ENCODE assay signal across 1 cellular context in the genomic region with DNA sequence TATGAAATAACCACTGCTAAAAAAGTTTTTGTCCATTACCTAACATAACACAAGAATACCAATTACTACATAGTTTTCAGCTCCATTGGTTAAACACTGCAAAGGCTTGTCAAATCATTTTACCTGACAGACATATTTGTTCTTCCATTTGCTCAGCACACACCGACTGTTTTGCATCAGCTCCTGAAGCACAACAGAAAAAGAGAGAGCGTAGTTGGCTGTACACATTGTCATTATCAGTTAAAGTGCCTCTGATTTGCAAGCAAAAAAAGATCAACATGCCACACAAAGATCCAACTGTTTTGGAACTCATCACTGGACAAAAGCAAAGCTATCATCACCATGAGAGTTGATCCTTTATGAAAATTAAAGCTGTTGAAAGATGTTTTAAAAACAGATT.
TF ChIP-seq lines count a peak whose summit lies in the region.

No MANE protein-coding gene starts in this region.

TF ChIP-seq in H1, 55 proteins besides CTCF, POLR2A, EP300 and RAD21:
- TF ChIP-seq EGR1 (IDR thresholded peaks at IDR 0.05; ENCODE audit: borderline replicate concordance, low read depth, low read length) (no peak), HDAC6 (IDR thresholded peaks at IDR 0.05; ENCODE audit: low read depth, low read length) (no peak), NRF1 (IDR thresholded peaks at IDR 0.05; ENCODE audit: low read depth, low read length) (no peak), KDM5A (IDR thresholded peaks at IDR 0.05; ENCODE audit: low read length) (no peak), GABPA (IDR thresholded peaks at IDR 0.05; ENCODE audit: borderline replicate concordance, insufficient read depth, low read length) (no peak), TEAD4 (IDR thresholded peaks at IDR 0.05; ENCODE audit: low read depth, low read length) (no peak), GTF2F1 (IDR thresholded peaks at IDR 0.05; ENCODE audit: borderline replicate concordance, low read depth, low read length) (no peak), CEBPB (IDR thresholded peaks at IDR 0.05; ENCODE audit: low read depth, low read length) (no peak), YY1 (IDR thresholded peaks at IDR 0.05; ENCODE audit: low read depth, low read length) (no peak), TAF1 (IDR thresholded peaks at IDR 0.05; ENCODE audit: low read depth, low read length) (no peak), TBP (IDR thresholded peaks at IDR 0.05; ENCODE audit: low read depth, low read length) (no peak), TAF7 (optimal IDR thresholded peaks at IDR 0.05; ENCODE audit: borderline replicate concordance, low read depth, low read length) (no peak), CHD1 (IDR thresholded peaks at IDR 0.05; ENCODE audit: low read depth, low read length) (no peak), RNF2 (IDR thresholded peaks at IDR 0.05; ENCODE audit: borderline replicate concordance, low read depth, low read length, missing control alignments, poor library complexity, severe bottlenecking) (no peak)
- TF ChIP-seq, protein P1, sequence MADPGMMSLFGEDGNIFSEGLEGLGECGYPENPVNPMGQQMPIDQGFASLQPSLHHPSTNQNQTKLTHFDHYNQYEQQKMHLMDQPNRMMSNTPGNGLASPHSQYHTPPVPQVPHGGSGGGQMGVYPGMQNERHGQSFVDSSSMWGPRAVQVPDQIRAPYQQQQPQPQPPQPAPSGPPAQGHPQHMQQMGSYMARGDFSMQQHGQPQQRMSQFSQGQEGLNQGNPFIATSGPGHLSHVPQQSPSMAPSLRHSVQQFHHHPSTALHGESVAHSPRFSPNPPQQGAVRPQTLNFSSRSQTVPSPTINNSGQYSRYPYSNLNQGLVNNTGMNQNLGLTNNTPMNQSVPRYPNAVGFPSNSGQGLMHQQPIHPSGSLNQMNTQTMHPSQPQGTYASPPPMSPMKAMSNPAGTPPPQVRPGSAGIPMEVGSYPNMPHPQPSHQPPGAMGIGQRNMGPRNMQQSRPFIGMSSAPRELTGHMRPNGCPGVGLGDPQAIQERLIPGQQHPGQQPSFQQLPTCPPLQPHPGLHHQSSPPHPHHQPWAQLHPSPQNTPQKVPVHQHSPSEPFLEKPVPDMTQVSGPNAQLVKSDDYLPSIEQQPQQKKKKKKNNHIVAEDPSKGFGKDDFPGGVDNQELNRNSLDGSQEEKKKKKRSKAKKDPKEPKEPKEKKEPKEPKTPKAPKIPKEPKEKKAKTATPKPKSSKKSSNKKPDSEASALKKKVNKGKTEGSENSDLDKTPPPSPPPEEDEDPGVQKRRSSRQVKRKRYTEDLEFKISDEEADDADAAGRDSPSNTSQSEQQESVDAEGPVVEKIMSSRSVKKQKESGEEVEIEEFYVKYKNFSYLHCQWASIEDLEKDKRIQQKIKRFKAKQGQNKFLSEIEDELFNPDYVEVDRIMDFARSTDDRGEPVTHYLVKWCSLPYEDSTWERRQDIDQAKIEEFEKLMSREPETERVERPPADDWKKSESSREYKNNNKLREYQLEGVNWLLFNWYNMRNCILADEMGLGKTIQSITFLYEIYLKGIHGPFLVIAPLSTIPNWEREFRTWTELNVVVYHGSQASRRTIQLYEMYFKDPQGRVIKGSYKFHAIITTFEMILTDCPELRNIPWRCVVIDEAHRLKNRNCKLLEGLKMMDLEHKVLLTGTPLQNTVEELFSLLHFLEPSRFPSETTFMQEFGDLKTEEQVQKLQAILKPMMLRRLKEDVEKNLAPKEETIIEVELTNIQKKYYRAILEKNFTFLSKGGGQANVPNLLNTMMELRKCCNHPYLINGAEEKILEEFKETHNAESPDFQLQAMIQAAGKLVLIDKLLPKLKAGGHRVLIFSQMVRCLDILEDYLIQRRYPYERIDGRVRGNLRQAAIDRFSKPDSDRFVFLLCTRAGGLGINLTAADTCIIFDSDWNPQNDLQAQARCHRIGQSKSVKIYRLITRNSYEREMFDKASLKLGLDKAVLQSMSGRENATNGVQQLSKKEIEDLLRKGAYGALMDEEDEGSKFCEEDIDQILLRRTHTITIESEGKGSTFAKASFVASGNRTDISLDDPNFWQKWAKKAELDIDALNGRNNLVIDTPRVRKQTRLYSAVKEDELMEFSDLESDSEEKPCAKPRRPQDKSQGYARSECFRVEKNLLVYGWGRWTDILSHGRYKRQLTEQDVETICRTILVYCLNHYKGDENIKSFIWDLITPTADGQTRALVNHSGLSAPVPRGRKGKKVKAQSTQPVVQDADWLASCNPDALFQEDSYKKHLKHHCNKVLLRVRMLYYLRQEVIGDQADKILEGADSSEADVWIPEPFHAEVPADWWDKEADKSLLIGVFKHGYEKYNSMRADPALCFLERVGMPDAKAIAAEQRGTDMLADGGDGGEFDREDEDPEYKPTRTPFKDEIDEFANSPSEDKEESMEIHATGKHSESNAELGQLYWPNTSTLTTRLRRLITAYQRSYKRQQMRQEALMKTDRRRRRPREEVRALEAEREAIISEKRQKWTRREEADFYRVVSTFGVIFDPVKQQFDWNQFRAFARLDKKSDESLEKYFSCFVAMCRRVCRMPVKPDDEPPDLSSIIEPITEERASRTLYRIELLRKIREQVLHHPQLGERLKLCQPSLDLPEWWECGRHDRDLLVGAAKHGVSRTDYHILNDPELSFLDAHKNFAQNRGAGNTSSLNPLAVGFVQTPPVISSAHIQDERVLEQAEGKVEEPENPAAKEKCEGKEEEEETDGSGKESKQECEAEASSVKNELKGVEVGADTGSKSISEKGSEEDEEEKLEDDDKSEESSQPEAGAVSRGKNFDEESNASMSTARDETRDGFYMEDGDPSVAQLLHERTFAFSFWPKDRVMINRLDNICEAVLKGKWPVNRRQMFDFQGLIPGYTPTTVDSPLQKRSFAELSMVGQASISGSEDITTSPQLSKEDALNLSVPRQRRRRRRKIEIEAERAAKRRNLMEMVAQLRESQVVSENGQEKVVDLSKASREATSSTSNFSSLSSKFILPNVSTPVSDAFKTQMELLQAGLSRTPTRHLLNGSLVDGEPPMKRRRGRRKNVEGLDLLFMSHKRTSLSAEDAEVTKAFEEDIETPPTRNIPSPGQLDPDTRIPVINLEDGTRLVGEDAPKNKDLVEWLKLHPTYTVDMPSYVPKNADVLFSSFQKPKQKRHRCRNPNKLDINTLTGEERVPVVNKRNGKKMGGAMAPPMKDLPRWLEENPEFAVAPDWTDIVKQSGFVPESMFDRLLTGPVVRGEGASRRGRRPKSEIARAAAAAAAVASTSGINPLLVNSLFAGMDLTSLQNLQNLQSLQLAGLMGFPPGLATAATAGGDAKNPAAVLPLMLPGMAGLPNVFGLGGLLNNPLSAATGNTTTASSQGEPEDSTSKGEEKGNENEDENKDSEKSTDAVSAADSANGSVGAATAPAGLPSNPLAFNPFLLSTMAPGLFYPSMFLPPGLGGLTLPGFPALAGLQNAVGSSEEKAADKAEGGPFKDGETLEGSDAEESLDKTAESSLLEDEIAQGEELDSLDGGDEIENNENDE (IDR thresholded peaks at IDR 0.05; ENCODE audit: insufficient replicate concordance, low read length) = no peak
